ENCODE assay signal across 8 cellular contexts in the genomic region with DNA sequence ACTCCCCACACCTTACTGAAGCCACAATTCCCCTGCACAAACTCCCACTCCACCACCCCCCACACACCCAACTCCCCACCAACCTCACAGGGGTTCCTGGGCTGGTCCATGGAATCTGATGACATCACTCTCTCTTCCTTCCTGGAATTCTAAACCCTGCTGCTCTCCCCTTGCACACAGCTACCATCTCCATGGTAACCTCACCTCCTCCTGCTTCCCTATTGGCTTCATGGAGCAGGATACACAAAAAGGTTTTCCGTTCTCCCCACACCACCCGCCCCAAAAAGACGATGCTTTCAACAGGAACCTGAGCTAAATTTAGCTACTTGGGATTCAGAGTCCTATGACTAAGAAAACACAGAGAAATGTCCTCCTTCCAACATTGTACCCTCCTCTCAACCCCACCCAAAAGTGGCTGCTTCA.
DNase-seq lines count a peak whose midpoint lies in the region; ATAC-seq, FAIRE-seq and TF ChIP-seq lines count a peak whose summit lies in the region.

No MANE protein-coding gene starts in this region.

- FAIRE-seq in endothelial cell of umbilical vein (lab: Jason Lieb, UNC): peak; percentile 89

- 0 to 4% methylated on average over 3 of the region's 3 CpGs for WGBS in mesodermal cell (ENCODE audit: insufficient coverage in 2 of 2), 2 experiments

- TF ChIP-seq CTCF in endothelial cell of umbilical vein (IDR thresholded peaks at IDR 0.05; ENCODE audit: extremely low read depth in 1 of 2, insufficient read depth in 1 of 2, low read depth in 1 of 2, low read length in 2 of 2): no peak

- peak overlapping the region in 1 of 3 experiments; percentile 52 for H3K4me3 ChIP-seq in endothelial cell of umbilical vein (replicated peaks in 1 of 3; ENCODE audit: insufficient read depth in 1 of 3, low read depth in 1 of 3, low read length in 3 of 3)
- H3K4me3 ChIP-seq in mesodermal cell (ENCODE audit: extremely low read depth, insufficient read depth, low read length, poor library complexity, severe bottlenecking): peak overlapping the region; percentile 12

- H3K9me3 ChIP-seq in endothelial cell of umbilical vein (replicated peaks; ENCODE audit: control insufficient read depth, insufficient read depth, low read length) (no peaks in the 10 kb centered on the region), mesodermal cell (ENCODE audit: control insufficient read depth, low read length) (no peaks in the 10 kb centered on the region)

- H3K4me1 ChIP-seq in endothelial cell of umbilical vein (ENCODE audit: control insufficient read depth, extremely low read depth, insufficient read depth, low read length): peaks cover 36% of the 10 kb centered on the region
- peaks cover 41% of the 10 kb centered on the region for H3K4me1 ChIP-seq in mesodermal cell (ENCODE audit: control insufficient read depth, insufficient read depth, low read length, poor library complexity, severe bottlenecking)

- H3K9ac ChIP-seq in endothelial cell of umbilical vein (replicated peaks; ENCODE audit: extremely low read depth, insufficient read depth, low read length): peak overlapping the region; percentile 71

- H3K36me3 ChIP-seq in endothelial cell of umbilical vein (ENCODE audit: control insufficient read depth in 2 of 2, extremely low read depth in 1 of 2, insufficient read depth in 2 of 2, low read length in 2 of 2) (no peaks in the 10 kb centered on the region), mesodermal cell (ENCODE audit: control insufficient read depth, insufficient read depth, low read length) (no peaks in the 10 kb centered on the region)

- DNase-seq in AG08395 (ENCODE audit: low spot score) (peak; percentile 84), NCI-H1694 (lab: John Stamatoyannopoulos, UW) (peak; percentile 27), endothelial cell of umbilical vein (ENCODE audit: low read depth, low spot score) (peak; percentile 85), HUDEP-2 (lab: John Stamatoyannopoulos, UW; ENCODE audit: unreplicated experiment in 76 of 76) (no peak), MV-4-11 (lab: John Stamatoyannopoulos, UW) (no peak)

- H3K79me2 ChIP-seq in endothelial cell of umbilical vein (ENCODE audit: control insufficient read depth, insufficient read depth, low read length): peaks cover 53% of the 10 kb centered on the region

- ATAC-seq in HG02938 (IDR thresholded peaks at IDR 0.05; ENCODE audit: unreplicated experiment) (no peak), GM18870 (IDR thresholded peaks at IDR 0.05; ENCODE audit: unreplicated experiment) (no peak)

- H3K27me3 ChIP-seq in endothelial cell of umbilical vein (ENCODE audit: control insufficient read depth in 2 of 2, insufficient read depth in 2 of 2, low read length in 2 of 2): no peaks in the 10 kb centered on the region

- BruUV-seq in endothelial cell of umbilical vein (replicated peaks; lab: Mats Ljungman, UMichigan): no TSS peak

- H3K9me1 ChIP-seq in endothelial cell of umbilical vein (replicated peaks; ENCODE audit: control insufficient read depth, extremely low read depth, insufficient read depth, low read length): peaks cover 4% of the 10 kb centered on the region

- H3K27ac ChIP-seq in endothelial cell of umbilical vein (ENCODE audit: insufficient read depth, low read depth, low read length) (peak overlapping the region; percentile 89), mesodermal cell (ENCODE audit: low read depth, low read length, severe bottlenecking) (peak overlapping the region; percentile 87)

- CTCF ChIA-PET in endothelial cell of umbilical vein (lab: Charles Lee): interaction anchor here (0.7 to 2.8 kb wide), 9 partner anchors 8 to 104 kb away, joined by 3 to 17 read pairs (median 4); a partner anchor contains a TSS

- POLR2A ChIA-PET in endothelial cell of umbilical vein (lab: Charles Lee): interaction anchor here (1.0 kb wide), 1 partner anchor 104 kb away, joined by 3 read pairs; no protein-coding TSS in a partner anchor

- intact Hi-C loops in endothelial cell of umbilical vein (cut with micrococcal nuclease): loop anchor here (1.0 to 5.0 kb wide), 2 partner anchors 36 to 67 kb away; a partner anchor contains a TSS

- no peaks in the 10 kb centered on the region for H4K20me1 ChIP-seq in endothelial cell of umbilical vein (replicated peaks; ENCODE audit: control insufficient read depth, extremely low read depth, insufficient read depth, low read length)

- dilution Hi-C loops in endothelial cell of umbilical vein (cut with MboI; ENCODE audit: extremely low pct_ligation_motif_present, low sequenced_read_pairs): no loop called here

- no peak for TF ChIP-seq POLR2A in endothelial cell of umbilical vein (IDR thresholded peaks at IDR 0.05; ENCODE audit: low read depth, low read length)

- peak overlapping the region; percentile 87 for H3K4me2 ChIP-seq in endothelial cell of umbilical vein (ENCODE audit: insufficient read depth, low read length)

- H2AFZ ChIP-seq in endothelial cell of umbilical vein (ENCODE audit: low read depth, low read length): peak overlapping the region; percentile 13

TF ChIP-seq in endothelial cell of umbilical vein, 7 proteins besides CTCF, POLR2A, EP300 and RAD21:
- TF ChIP-seq JUN (IDR thresholded peaks at IDR 0.05; ENCODE audit: borderline replicate concordance, insufficient read depth, insufficient read length, low read depth) (peak; percentile 87), POLR2AphosphoS5 (IDR thresholded peaks at IDR 0.05; ENCODE audit: insufficient read depth, low read depth, low read length) (peak; percentile 32), FOS (IDR thresholded peaks at IDR 0.05; ENCODE audit: borderline replicate concordance, insufficient read depth, low read length) (peak; percentile 15), MYC (IDR thresholded peaks at IDR 0.05; ENCODE audit: low read depth, low read length) (no peak)

Comparison
In these comparisons a context has a peak if more than half of its experiments do, and no peak if none do; other contexts are left out.
1. DNase-seq: peak in AG08395 (single experiment), NCI-H1694 (single experiment) and endothelial cell of umbilical vein (single experiment); none in HUDEP-2 (0 of 76) and MV-4-11 (single experiment).